In the genomic region with DNA sequence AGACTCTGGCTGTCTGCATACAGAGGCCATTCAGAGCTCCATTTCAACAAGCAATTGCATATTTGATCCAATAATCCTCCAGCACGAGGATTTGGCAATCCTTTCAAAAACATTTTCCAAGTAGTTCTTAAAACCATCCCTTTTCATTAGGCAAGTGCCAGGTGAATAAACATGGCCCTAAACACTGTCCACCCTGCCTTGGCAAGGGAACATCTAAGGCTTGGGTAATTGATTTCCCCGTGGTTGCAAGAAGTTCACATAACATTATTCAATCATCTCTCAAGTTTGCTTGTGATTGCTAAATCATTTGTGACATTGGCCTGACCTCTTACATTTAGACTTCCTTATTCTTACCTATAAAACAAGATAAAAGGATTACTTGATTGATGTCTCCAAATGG, we compare ENCODE assay signal across 23 cellular contexts.
"Had no signal": no experiment of that assay in that cellular context is flagged by ENCODE, and none has a peak within 500 bp of the region (broad histone marks: within the 10 kb centered on the region; RNA-seq: fewer than 3 reads in every experiment).

No MANE protein-coding gene starts in this region.

- DNase-seq: dermis blood vessel endothelial cell; effector memory CD4-positive, alpha-beta T cell; foreskin keratinocyte; heart left ventricle; kidney; left ventricle myocardium inferior; mesenchymal stem cell; mucosa of descending colon; naive B cell; sigmoid colon; stimulated activated CD4-positive, alpha-beta T cell treated with anti-CD3 and anti-CD28 coated beads, Interleukin-2, amount 100 ng/mL, for 24 hours; stimulated activated CD4-positive, alpha-beta T cell treated with anti-CD3 and anti-CD28 coated beads, Interleukin-4, amount 100 ng/mL, for 24 hours; stimulated activated naive CD4-positive, alpha-beta T cell treated with Interleukin-2 at 50 U/mL for 16 hours; stomach; thyroid gland; trophoblast cell had no signal

- H3K4me2 ChIP-seq: hepatocyte had no signal

- H2AFZ ChIP-seq: hepatocyte, parathyroid adenoma had no signal

- H3K27me3 ChIP-seq: esophagus muscularis mucosa, foreskin keratinocyte, gastroesophageal sphincter, heart left ventricle, hepatocyte, sigmoid colon, stomach, thyroid gland had no signal

- H3K27ac ChIP-seq: coronary artery, esophagus muscularis mucosa, foreskin keratinocyte, gastroesophageal sphincter, heart left ventricle, left ventricle myocardium inferior, parathyroid adenoma, sigmoid colon, stomach, thyroid gland had no signal

- H3K9ac ChIP-seq: parathyroid adenoma had no signal

- H3K36me3 ChIP-seq: esophagus muscularis mucosa, gastroesophageal sphincter, heart left ventricle, left ventricle myocardium inferior, sigmoid colon, stomach, thyroid gland had no signal

- H3K4me1 ChIP-seq: esophagus muscularis mucosa, foreskin keratinocyte, gastroesophageal sphincter, heart left ventricle, left ventricle myocardium inferior, parathyroid adenoma, sigmoid colon, stomach, thyroid gland had no signal

- H3K4me3 ChIP-seq: coronary artery, esophagus muscularis mucosa, gastroesophageal sphincter, heart left ventricle, hepatocyte, left ventricle myocardium inferior, mucosa of descending colon, sigmoid colon, stomach, thyroid gland had no signal

- H3K9me3 ChIP-seq: esophagus muscularis mucosa, gastroesophageal sphincter, heart left ventricle, left ventricle myocardium inferior, mucosa of descending colon, sigmoid colon, stomach, thyroid gland had no signal

- ATAC-seq: foreskin keratinocyte; gastroesophageal sphincter; heart left ventricle; mucosa of descending colon; natural killer cell treated with Interleukin-12 subunit alpha and Interleukin-12 subunit beta and Interleukin-15 and Interleukin-18, amount 100 ng/mL, for 72 hours; stimulated activated effector memory CD8-positive, alpha-beta T cell treated with anti-CD3 and anti-CD28 coated beads, Interleukin-12 subunit alpha, Interleukin-12 subunit beta, amount 100 ng/mL, for 72 hours had no signal
